Comparison of ENCODE assay signal across 38 cellular contexts in genomic region chr9:73649552-73649951, GRCh38.
"Had no signal": no experiment of that assay in that cellular context is flagged by ENCODE, and none has a peak within 500 bp of the region (broad histone marks: within the 10 kb centered on the region; RNA-seq: fewer than 3 reads in every experiment).

No MANE protein-coding gene starts in this region.

- H3K27ac Mint-ChIP-seq: activated naive CD4-positive, alpha-beta T cell treated with anti-CD3 and anti-CD28 coated beads for 36 hours; activated naive CD4-positive, alpha-beta T cell treated with anti-CD3 and anti-CD28 coated beads, Interleukin-2, amount 10 ng/mL, durations not matched to agents 7 days and 5 days; activated naive CD4-positive, alpha-beta T cell treated with anti-CD3 and anti-CD28 coated beads, Interleukin-2, amount 50 U/mL, for 24 hours; activated naive CD4-positive, alpha-beta T cell treated with anti-CD3 and anti-CD28 coated beads, Interleukin-2, amount 50 U/mL, for 72 hours; activated naive CD8-positive, alpha-beta T cell; activated naive CD8-positive, alpha-beta T cell treated with anti-CD3 and anti-CD28 coated beads for 36 hours; activated naive CD8-positive, alpha-beta T cell treated with anti-CD3 and anti-CD28 coated beads, Interleukin-2, amount 10 ng/mL, durations not matched to agents 7 days and 5 days; activated naive CD8-positive, alpha-beta T cell treated with anti-CD3 and anti-CD28 coated beads, Interleukin-2, amount 50 U/mL, for 24 hours; activated T-cell treated with anti-CD3 and anti-CD28 coated beads, Interleukin-2, amount 50 U/mL, for 24 hours; activated T-cell treated with anti-CD3 and anti-CD28 coated beads, Interleukin-2, amount 50 U/mL, for 72 hours; activated T-helper 1 cell treated with anti-CD3 and anti-CD28 coated beads, Interleukin-12 subunit alpha, Interleukin-12 subunit beta, Interleukin-2, Interleukin-4 antibody, amounts not matched to agents 30 ng/mL and 10 ng/mL and 1 ng/mL, durations not matched to agents 14 hours and 24 hours and 36 hours; activated T-helper 17 cell treated with anti-CD3 and anti-CD28 coated beads, Interleukin-2, amount 50 U/mL, for 72 hours; activated T-helper 2 cell treated with anti-CD3 and anti-CD28 coated beads, Interferon-gamma antibody, Interleukin-2, Interleukin-4, amounts not matched to agents 10 μg/mL and 5 μg/mL and 100 μg/mL, durations not matched to agents 14 hours and 24 hours and 36 hours; brain had no signal

- H3K9me3 Mint-ChIP-seq: activated naive CD4-positive, alpha-beta T cell treated with anti-CD3 and anti-CD28 coated beads for 36 hours; brain had no signal

- H3K4me1 ChIP-seq: adrenal gland, ascending aorta, body of pancreas, breast epithelium had no signal

- H3K27me3 Mint-ChIP-seq: activated naive CD4-positive, alpha-beta T cell treated with anti-CD3 and anti-CD28 coated beads, Interleukin-2, amount 10 ng/mL, durations not matched to agents 7 days and 5 days; activated naive CD4-positive, alpha-beta T cell treated with anti-CD3 and anti-CD28 coated beads, Interleukin-2, amount 50 U/mL, for 24 hours; activated naive CD8-positive, alpha-beta T cell; activated naive CD8-positive, alpha-beta T cell treated with anti-CD3 and anti-CD28 coated beads for 36 hours; activated naive CD8-positive, alpha-beta T cell treated with anti-CD3 and anti-CD28 coated beads, Interleukin-2, amount 10 ng/mL, durations not matched to agents 7 days and 5 days; activated naive CD8-positive, alpha-beta T cell treated with anti-CD3 and anti-CD28 coated beads, Interleukin-2, amount 50 U/mL, for 24 hours; activated T-cell treated with anti-CD3 and anti-CD28 coated beads, Interleukin-2, amount 50 U/mL, for 24 hours; activated T-helper 17 cell treated with anti-CD3 and anti-CD28 coated beads, Interleukin-2, amount 50 U/mL, for 72 hours; brain; central memory CD8-positive, alpha-beta T cell had no signal

- H3K4me3 ChIP-seq: adrenal gland, ascending aorta, body of pancreas, breast epithelium, cardiac muscle cell had no signal

- H3K36me3 Mint-ChIP-seq: activated naive CD4-positive, alpha-beta T cell treated with anti-CD3 and anti-CD28 coated beads, Interleukin-2, amount 10 ng/mL, durations not matched to agents 7 days and 5 days; activated naive CD4-positive, alpha-beta T cell treated with anti-CD3 and anti-CD28 coated beads, Interleukin-2, amount 50 U/mL, for 24 hours; activated naive CD4-positive, alpha-beta T cell treated with anti-CD3 and anti-CD28 coated beads, Interleukin-2, amount 50 U/mL, for 72 hours; activated naive CD8-positive, alpha-beta T cell; activated naive CD8-positive, alpha-beta T cell treated with anti-CD3 and anti-CD28 coated beads for 36 hours; activated naive CD8-positive, alpha-beta T cell treated with anti-CD3 and anti-CD28 coated beads, Interleukin-2, amount 10 ng/mL, durations not matched to agents 7 days and 5 days; brain had no signal

- H3K4me1 Mint-ChIP-seq: activated naive CD4-positive, alpha-beta T cell treated with anti-CD3 and anti-CD28 coated beads, Interleukin-2, amount 10 ng/mL, durations not matched to agents 7 days and 5 days; activated naive CD4-positive, alpha-beta T cell treated with anti-CD3 and anti-CD28 coated beads, Interleukin-2, amount 50 U/mL, for 24 hours; activated naive CD8-positive, alpha-beta T cell treated with anti-CD3 and anti-CD28 coated beads for 36 hours; activated naive CD8-positive, alpha-beta T cell treated with anti-CD3 and anti-CD28 coated beads, Interleukin-2, amount 10 ng/mL, durations not matched to agents 7 days and 5 days; activated naive CD8-positive, alpha-beta T cell treated with anti-CD3 and anti-CD28 coated beads, Interleukin-2, amount 50 U/mL, for 24 hours; activated T-helper 17 cell treated with anti-CD3 and anti-CD28 coated beads, Interleukin-2, amount 50 U/mL, for 72 hours; brain; central memory CD8-positive, alpha-beta T cell had no signal

- H3K27me3 ChIP-seq: adrenal gland, ascending aorta, body of pancreas, brain microvascular endothelial cell, breast epithelium, cardiac muscle cell had no signal

- DNase-seq: activated effector memory CD4-positive, alpha-beta T cell treated with anti-CD3 and anti-CD28 coated beads, Interleukin-2, amount 50 U/mL, for 16 hours; activated effector memory CD4-positive, alpha-beta T cell treated with Interleukin-2 at 50 U/mL for 16 hours; activated gamma-delta T cell; activated gamma-delta T cell treated with Interleukin-2 at 50 U/mL for 16 hours; activated naive CD4-positive, alpha-beta T cell; activated naive CD4-positive, alpha-beta T cell treated with anti-CD3 and anti-CD28 coated beads for 36 hours; activated naive CD4-positive, alpha-beta T cell treated with anti-CD3 and anti-CD28 coated beads, Interleukin-2, amount 10 ng/mL, durations not matched to agents 7 days and 5 days; activated naive CD4-positive, alpha-beta T cell treated with anti-CD3 and anti-CD28 coated beads, Interleukin-2, amount 50 U/mL, for 16 hours; activated naive CD4-positive, alpha-beta T cell treated with Interleukin-2 at 50 U/mL for 16 hours; activated naive CD8-positive, alpha-beta T cell treated with anti-CD3 and anti-CD28 coated beads for 36 hours; activated naive CD8-positive, alpha-beta T cell treated with anti-CD3 and anti-CD28 coated beads, Interleukin-2, amount 10 ng/mL, durations not matched to agents 7 days and 5 days; activated naive CD8-positive, alpha-beta T cell treated with anti-CD3 and anti-CD28 coated beads, Interleukin-2, amount 50 U/mL, for 24 hours; activated T-cell treated with anti-CD3 and anti-CD28 coated beads, Interleukin-2, amount 50 U/mL, for 1 hour; activated T-cell treated with anti-CD3 and anti-CD28 coated beads, Interleukin-2, amount 50 U/mL, for 24 hours; activated T-cell treated with anti-CD3 and anti-CD28 coated beads, Interleukin-2, amount 50 U/mL, for 4 hours; activated T-cell treated with anti-CD3 and anti-CD28 coated beads, Interleukin-2, amount 50 U/mL, for 48 hours; activated T-cell treated with anti-CD3 and anti-CD28 coated beads, Interleukin-2, amount 50 U/mL, for 72 hours; adrenal gland; amniotic stem cell; amygdala; anterior cingulate cortex; aorta; body of pancreas; brain microvascular endothelial cell; caudate nucleus; central memory CD4-positive, alpha-beta T cell; cerebellar nuclear complex had no signal

- H3K27ac ChIP-seq: adrenal gland, ascending aorta, body of pancreas, brain microvascular endothelial cell, breast epithelium, cardiac muscle cell had no signal

- H3K9me3 ChIP-seq: adrenal gland, ascending aorta, body of pancreas, breast epithelium had no signal

- H3K4me3 Mint-ChIP-seq: activated naive CD4-positive, alpha-beta T cell treated with anti-CD3 and anti-CD28 coated beads for 36 hours; activated naive CD4-positive, alpha-beta T cell treated with anti-CD3 and anti-CD28 coated beads, Interleukin-2, amount 10 ng/mL, durations not matched to agents 7 days and 5 days; activated naive CD4-positive, alpha-beta T cell treated with anti-CD3 and anti-CD28 coated beads, Interleukin-2, amount 50 U/mL, for 24 hours; activated naive CD8-positive, alpha-beta T cell; activated naive CD8-positive, alpha-beta T cell treated with anti-CD3 and anti-CD28 coated beads for 36 hours; activated naive CD8-positive, alpha-beta T cell treated with anti-CD3 and anti-CD28 coated beads, Interleukin-2, amount 10 ng/mL, durations not matched to agents 7 days and 5 days; activated naive CD8-positive, alpha-beta T cell treated with anti-CD3 and anti-CD28 coated beads, Interleukin-2, amount 50 U/mL, for 24 hours; activated T-cell treated with anti-CD3 and anti-CD28 coated beads, Interleukin-2, amount 50 U/mL, for 24 hours; activated T-cell treated with anti-CD3 and anti-CD28 coated beads, Interleukin-2, amount 50 U/mL, for 4 hours; activated T-cell treated with anti-CD3 and anti-CD28 coated beads, Interleukin-2, amount 50 U/mL, for 72 hours; activated T-helper 1 cell treated with anti-CD3 and anti-CD28 coated beads, Interleukin-12 subunit alpha, Interleukin-12 subunit beta, Interleukin-2, Interleukin-4 antibody, amounts not matched to agents 30 ng/mL and 10 ng/mL and 1 ng/mL, durations not matched to agents 14 hours and 24 hours and 36 hours; activated T-helper 17 cell treated with anti-CD3 and anti-CD28 coated beads, Interleukin-2, amount 50 U/mL, for 72 hours; brain; central memory CD8-positive, alpha-beta T cell had no signal

- H3K36me3 ChIP-seq: adrenal gland, ascending aorta, brain microvascular endothelial cell, breast epithelium, cardiac muscle cell had no signal

- ATAC-seq: activated naive CD4-positive, alpha-beta T cell treated with anti-CD3 and anti-CD28 coated beads, Interleukin-2, amount 50 U/mL, for 72 hours; activated naive CD8-positive, alpha-beta T cell treated with anti-CD3 and anti-CD28 coated beads, Interleukin-2, amount 50 U/mL, for 24 hours; activated T-cell treated with anti-CD3 and anti-CD28 coated beads, Interleukin-2, amount 50 U/mL, for 4 hours; activated T-cell treated with anti-CD3 and anti-CD28 coated beads, Interleukin-2, amount 50 U/mL, for 72 hours; activated T-helper 17 cell treated with anti-CD3 and anti-CD28 coated beads, Interleukin-2, amount 50 U/mL, for 72 hours; body of pancreas had no signal
